ENCODE assay signal across 8 cellular contexts in genomic region chr13:69040898-69041297, GRCh38.
"Had no signal": no experiment of that assay in that cellular context is flagged by ENCODE, and none has a peak within 500 bp of the region (broad histone marks: within the 10 kb centered on the region; RNA-seq: fewer than 3 reads in every experiment).

No MANE protein-coding gene starts in this region.

- H3K9ac ChIP-seq: GM23248 had no signal

- H3K27ac ChIP-seq: GM23248 had no signal

- H3K4me1 ChIP-seq: HAP-1 had no signal

- DNase-seq: GM23248, GOT3, H7, H9, HCEC 1CT, HFFc6 had no signal

- H3K36me3 ChIP-seq: HAP-1 had no signal

- H3K9me3 ChIP-seq: HAP-1 had no signal

- H3K4me2 ChIP-seq: GM23338 had no signal

- H3K4me3 ChIP-seq: GM23248, GM23338, HAP-1 had no signal

- H2AFZ ChIP-seq: GM23248, GM23338 had no signal
